Comparison of ENCODE assay signal across 8 cellular contexts in genomic region chr6:694431-695126, GRCh38. TPM values are rescaled to one million over a fixed set of nuclear protein-coding genes. Genes with fewer than 3 reads are reported as not detected.
DNase-seq lines count a peak whose midpoint lies in the region; ATAC-seq and TF ChIP-seq lines count a peak whose summit lies in the region.
"Not testable (repeated sequence)": the region's sequence is repeated elsewhere in the genome, so short reads cannot be mapped to it uniquely, and the experiment has no call there.
"Had no signal": no experiment of that assay in that cellular context is flagged by ENCODE, and none has a peak within 500 bp of the region (broad histone marks: within the 10 kb centered on the region; RNA-seq: fewer than 3 reads in every experiment).

No MANE protein-coding gene starts in this region.

- H3K79me2 ChIP-seq in GM23338 (replicated peaks; ENCODE audit: insufficient read depth), result peaks cover 61% of the 10 kb centered on the region

- H2AFZ ChIP-seq in GM23338, result not testable (repeated sequence)

- not testable (repeated sequence) for H3K36me3 ChIP-seq in GM23338 (ENCODE audit: insufficient read depth)

- not testable (repeated sequence) for H3K9me2 ChIP-seq in GM23338 (ENCODE audit: insufficient read depth)

- not testable (repeated sequence) for H4K20me1 ChIP-seq in GM23338 (replicated peaks; ENCODE audit: insufficient read depth)

- H3K4me3 ChIP-seq in GM23338, result not testable (repeated sequence)

- H3K4me1 ChIP-seq in GM23338 (ENCODE audit: insufficient read depth), result peaks cover 33% of the 10 kb centered on the region

- CTCF ChIA-PET in CD4-positive, alpha-beta T cell (lab: Charles Lee), result not testable (repeated sequence)

- not testable (repeated sequence) for H3K9me3 Mint-ChIP-seq in CD4-positive, alpha-beta T cell; GM23338; activated CD4-positive, alpha-beta T cell treated with anti-CD3 and anti-CD28 coated beads, Interleukin-2, amount 10 ng/mL, durations not matched to agents 24 days and 14 days; endothelial cell (ENCODE audit: unreplicated experiment); nephron; progenitor cell of endocrine pancreas (ENCODE audit: low read depth); type B pancreatic cell

- intact Hi-C loops in CD4-positive, alpha-beta T cell (cut with DNase I, micrococcal nuclease), result loop anchor here in 1 of 2 experiments (5.0 kb wide), 2 partner anchors 402 to 1548 kb away; partner anchors contain the start of gene DUSP22
- intact Hi-C loops in activated CD4-positive, alpha-beta T cell treated with anti-CD3 and anti-CD28 coated beads, Interleukin-2, amount 10 ng/mL, durations not matched to agents 24 days and 14 days (cut with micrococcal nuclease), result loop anchor here (5.0 kb wide), 1 partner anchor 292 kb away; no protein-coding TSS in a partner anchor

- not testable (repeated sequence) for H3K27ac Mint-ChIP-seq in CD4-positive, alpha-beta T cell; GM23338; activated CD4-positive, alpha-beta T cell treated with anti-CD3 and anti-CD28 coated beads, Interleukin-2, amount 10 ng/mL, durations not matched to agents 24 days and 14 days; endothelial cell (ENCODE audit: unreplicated experiment); nephron; progenitor cell of endocrine pancreas; type B pancreatic cell

- ATAC-seq in CD4-positive, alpha-beta T cell (ENCODE audit: poor library complexity); GM23338: not testable (repeated sequence)

- not testable (repeated sequence) for DNase-seq in CD4-positive, alpha-beta T cell; GM23338 (ENCODE audit: low spot score); endothelial cell (ENCODE audit: low spot score); progenitor cell of endocrine pancreas (ENCODE audit: low spot score, unreplicated experiment); type B pancreatic cell (ENCODE audit: extremely low spot score, unreplicated experiment)
- peak; percentile 55 for DNase-seq in activated CD4-positive, alpha-beta T cell treated with anti-CD3 and anti-CD28 coated beads, Interleukin-2, amount 10 ng/mL, durations not matched to agents 24 days and 14 days

- H3K9me3 ChIP-seq in CD4-positive, alpha-beta T cell (ENCODE audit: control insufficient read depth, low read length), result not testable (repeated sequence)

- POLR2A ChIA-PET in CD4-positive, alpha-beta T cell (lab: Charles Lee), result interaction anchor here (2.6 kb wide), 1 partner anchor 17 kb away, joined by 27 read pairs; no protein-coding TSS in a partner anchor

- H3F3A ChIP-seq in GM23338 (replicated peaks; ENCODE audit: low read depth), result not testable (repeated sequence)

- peak overlapping the region; percentile 97 for H3K4me3 Mint-ChIP-seq in CD4-positive, alpha-beta T cell
- H3K4me3 Mint-ChIP-seq in GM23338 (peak overlapping the region; percentile 16; the same call in 1 of the 3 replicates), endothelial cell (ENCODE audit: unreplicated experiment) (peak overlapping the region; percentile 62), nephron (peak overlapping the region; percentile 68 to 89 (median 80)), progenitor cell of endocrine pancreas (ENCODE audit: low read depth) (peak overlapping the region; percentile 6), type B pancreatic cell (peak overlapping the region; percentile 70)
- not testable (repeated sequence) for H3K4me3 Mint-ChIP-seq in activated CD4-positive, alpha-beta T cell treated with anti-CD3 and anti-CD28 coated beads, Interleukin-2, amount 10 ng/mL, durations not matched to agents 24 days and 14 days

- H3K27me3 Mint-ChIP-seq in CD4-positive, alpha-beta T cell; activated CD4-positive, alpha-beta T cell treated with anti-CD3 and anti-CD28 coated beads, Interleukin-2, amount 10 ng/mL, durations not matched to agents 24 days and 14 days; progenitor cell of endocrine pancreas; type B pancreatic cell: not testable (repeated sequence)
- peaks cover 15% of the 10 kb centered on the region for H3K27me3 Mint-ChIP-seq in GM23338 (ENCODE audit: insufficient read depth, low read depth, poor library complexity)
- peaks cover 13% of the 10 kb centered on the region for H3K27me3 Mint-ChIP-seq in endothelial cell (ENCODE audit: unreplicated experiment)
- peaks cover 35% of the 10 kb centered on the region for H3K27me3 Mint-ChIP-seq in nephron (ENCODE audit: low read depth)

- H3K4me1 Mint-ChIP-seq in CD4-positive, alpha-beta T cell (ENCODE audit: low read depth), result peaks cover 24% of the 10 kb centered on the region
- H3K4me1 Mint-ChIP-seq in GM23338, result peaks cover 35% of the 10 kb centered on the region
- H3K4me1 Mint-ChIP-seq in activated CD4-positive, alpha-beta T cell treated with anti-CD3 and anti-CD28 coated beads, Interleukin-2, amount 10 ng/mL, durations not matched to agents 24 days and 14 days, result peaks cover 22% of the 10 kb centered on the region
- H3K4me1 Mint-ChIP-seq in endothelial cell (ENCODE audit: unreplicated experiment), result peaks cover 14% of the 10 kb centered on the region
- peaks cover 19% of the 10 kb centered on the region for H3K4me1 Mint-ChIP-seq in nephron
- H3K4me1 Mint-ChIP-seq in progenitor cell of endocrine pancreas (ENCODE audit: low read depth), result peaks cover 11% of the 10 kb centered on the region
- H3K4me1 Mint-ChIP-seq in type B pancreatic cell (ENCODE audit: unreplicated experiment), result peaks cover 23% of the 10 kb centered on the region

- not testable (repeated sequence) for H3K27ac ChIP-seq in CD4-positive, alpha-beta T cell (ENCODE audit: low read depth, low read length); GM23338 (ENCODE audit: low read depth)

- peak overlapping the region; percentile 88 for H3K4me2 ChIP-seq in GM23338

- H3K36me3 Mint-ChIP-seq in CD4-positive, alpha-beta T cell (ENCODE audit: low read depth), result peaks cover 17% of the 10 kb centered on the region
- H3K36me3 Mint-ChIP-seq in GM23338 (ENCODE audit: low read depth), result peaks cover 12% of the 10 kb centered on the region; the same call in 2 of the 3 replicates
- peaks cover 11% of the 10 kb centered on the region for H3K36me3 Mint-ChIP-seq in activated CD4-positive, alpha-beta T cell treated with anti-CD3 and anti-CD28 coated beads, Interleukin-2, amount 10 ng/mL, durations not matched to agents 24 days and 14 days (ENCODE audit: low read depth)
- not testable (repeated sequence) for H3K36me3 Mint-ChIP-seq in endothelial cell (ENCODE audit: low read depth, unreplicated experiment); nephron (ENCODE audit: low read depth); progenitor cell of endocrine pancreas (ENCODE audit: insufficient read depth); type B pancreatic cell

- not testable (repeated sequence) for TF ChIP-seq CTCF in CD4-positive, alpha-beta T cell (IDR thresholded peaks at IDR 0.05); GM23338 (conservative IDR thresholded peaks at IDR 0.05; ENCODE audit: low read depth in 2 of 2); endothelial cell (IDR thresholded peaks at IDR 0.05; ENCODE audit: unreplicated experiment); nephron (IDR thresholded peaks at IDR 0.05; ENCODE audit: unreplicated experiment in 3 of 3); progenitor cell of endocrine pancreas (IDR thresholded peaks at IDR 0.05; ENCODE audit: unreplicated experiment); type B pancreatic cell (conservative IDR thresholded peaks at IDR 0.05)

- H3K27me3 ChIP-seq in CD4-positive, alpha-beta T cell (ENCODE audit: control insufficient read depth, insufficient read depth, low read length); GM23338 (ENCODE audit: insufficient read depth): not testable (repeated sequence)

RNA-seq across cellular contexts. Expression of gene EXOC2, which starts 1.6 kb away (rescaled TPM):
- total RNA-seq in CD4-positive, alpha-beta T cell, result 10 to 100 TPM; 16.7 to 18.8 TPM
- total RNA-seq in GM23338 (2014; rRNA removed; shearing (Covaris generic)), result 90.1 and 93.6 TPM in 2 replicates
- polyA plus RNA-seq in GM23338 (2016; fragmentation: Nextera tagmentation; extraction: Ambion mirVana), result 28.7 and 29.8 TPM in 2 replicates
- 43.6 and 44.1 TPM in 2 replicates for total RNA-seq in activated CD4-positive, alpha-beta T cell treated with anti-CD3 and anti-CD28 coated beads, Interleukin-2, amount 10 ng/mL, durations not matched to agents 24 days and 14 days
- total RNA-seq in endothelial cell (ENCODE audit: unreplicated experiment) (34.6 TPM), progenitor cell of endocrine pancreas (24.4 and 24.8 TPM in 2 replicates), type B pancreatic cell (ENCODE audit: low replicate concordance) (21.6 and 22.9 TPM in 2 replicates)

RNA-seq across cellular contexts. Expression of gene HUS1B, which starts 37.7 kb away (rescaled TPM):
- 1 to 10 TPM; 2.2 to 3.1 TPM for total RNA-seq in CD4-positive, alpha-beta T cell
- total RNA-seq in GM23338 (2014; rRNA removed; shearing (Covaris generic)), result 3.9 and 7.0 TPM in 2 replicates
- 0.94 and 1.3 TPM in 2 replicates for polyA plus RNA-seq in GM23338 (2016; fragmentation: Nextera tagmentation; extraction: Ambion mirVana)
- 2.1 and 3.3 TPM in 2 replicates for total RNA-seq in activated CD4-positive, alpha-beta T cell treated with anti-CD3 and anti-CD28 coated beads, Interleukin-2, amount 10 ng/mL, durations not matched to agents 24 days and 14 days
- total RNA-seq in endothelial cell (ENCODE audit: unreplicated experiment) (0.72 TPM), progenitor cell of endocrine pancreas (0.67 and 1.3 TPM in 2 replicates), type B pancreatic cell (ENCODE audit: low replicate concordance) (0.41 and 0.93 TPM in 2 replicates)
- total RNA-seq: G401 had no signal
